8 cellular contexts compared by ENCODE assay signal in the genomic region with DNA sequence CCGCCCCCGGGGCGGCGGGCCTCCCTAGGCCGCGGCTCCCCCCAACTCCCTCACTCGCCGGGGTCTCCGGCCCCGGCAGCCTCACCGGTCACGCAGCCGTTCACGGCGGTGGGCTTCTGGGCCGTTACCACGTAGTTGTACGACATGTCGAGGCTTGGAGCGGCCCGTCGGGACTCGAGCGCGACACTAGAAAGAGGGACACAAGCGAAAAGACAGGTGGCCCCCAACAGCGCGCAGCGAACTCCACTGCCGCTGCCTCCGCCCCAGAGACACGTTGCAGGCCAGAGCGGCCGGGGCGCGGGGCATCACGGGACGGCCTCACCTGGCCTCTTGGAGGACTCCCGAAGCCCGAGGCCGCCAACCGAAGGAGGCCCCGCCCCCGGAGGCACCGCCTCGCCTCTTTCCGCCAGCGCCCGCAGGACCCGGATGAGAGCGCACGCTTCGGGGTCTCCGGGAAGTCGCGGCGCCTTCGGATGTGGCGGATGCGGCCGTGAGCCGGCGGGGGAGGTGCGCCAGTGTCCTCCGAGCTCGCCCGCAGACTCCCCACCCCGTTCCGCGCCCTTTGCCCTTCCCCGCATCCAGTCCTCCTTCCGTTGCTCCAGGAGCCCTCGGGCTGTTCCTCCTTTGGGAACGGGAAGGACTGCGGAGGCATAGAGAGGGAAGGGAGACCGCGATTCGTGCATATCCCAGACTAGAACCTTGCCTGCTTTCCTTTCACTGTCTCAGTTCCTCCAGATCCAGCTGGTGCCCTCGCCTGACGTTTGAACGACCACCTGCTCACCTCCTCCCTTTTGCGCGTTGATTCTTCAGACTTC. TPM values are rescaled to one million over a fixed set of nuclear protein-coding genes. Genes with fewer than 3 reads are reported as not detected.
DNase-seq lines count a peak whose midpoint lies in the region; ATAC-seq and TF ChIP-seq lines count a peak whose summit lies in the region.

A gene (minus strand): TSS at position 283 of the 815 bp plus-strand sequence. CDS start 137 bp downstream, at position 146.
A gene with protein sequence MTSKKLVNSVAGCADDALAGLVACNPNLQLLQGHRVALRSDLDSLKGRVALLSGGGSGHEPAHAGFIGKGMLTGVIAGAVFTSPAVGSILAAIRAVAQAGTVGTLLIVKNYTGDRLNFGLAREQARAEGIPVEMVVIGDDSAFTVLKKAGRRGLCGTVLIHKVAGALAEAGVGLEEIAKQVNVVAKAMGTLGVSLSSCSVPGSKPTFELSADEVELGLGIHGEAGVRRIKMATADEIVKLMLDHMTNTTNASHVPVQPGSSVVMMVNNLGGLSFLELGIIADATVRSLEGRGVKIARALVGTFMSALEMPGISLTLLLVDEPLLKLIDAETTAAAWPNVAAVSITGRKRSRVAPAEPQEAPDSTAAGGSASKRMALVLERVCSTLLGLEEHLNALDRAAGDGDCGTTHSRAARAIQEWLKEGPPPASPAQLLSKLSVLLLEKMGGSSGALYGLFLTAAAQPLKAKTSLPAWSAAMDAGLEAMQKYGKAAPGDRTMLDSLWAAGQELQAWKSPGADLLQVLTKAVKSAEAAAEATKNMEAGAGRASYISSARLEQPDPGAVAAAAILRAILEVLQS (plus strand): TSS at position 406 of the 815 bp plus-strand sequence. CDS start 1,501 bp downstream, outside the sequence.

- DNase-seq in NCI-H1105 (lab: John Stamatoyannopoulos, UW), result peak; percentile 94
- DNase-seq in SKM-1 (lab: John Stamatoyannopoulos, UW; ENCODE audit: unreplicated experiment), result peak; percentile 79
- DNase-seq in activated naive CD4-positive, alpha-beta T cell treated with anti-CD3 and anti-CD28 coated beads, Interleukin-2, amount 50 U/mL, for 72 hours (ENCODE audit: low spot score in 2 of 2), result peak; percentile 95 to 99
- DNase-seq in glomerular endothelial cell (ENCODE audit: extremely low read depth, low read depth, low spot score), result no peak
- peak; percentile 92 for DNase-seq in occipital lobe (lab: John Stamatoyannopoulos, UW)
- peak; percentile 95 to 96 for DNase-seq in suprapubic skin (ENCODE audit: low spot score in 2 of 2)

- no peaks in the 10 kb centered on the region for H3K9me3 ChIP-seq in suprapubic skin

- TF ChIP-seq EP300 in suprapubic skin (IDR thresholded peaks at IDR 0.05), result no peak

- TF ChIP-seq POLR2A in suprapubic skin (IDR thresholded peaks at IDR 0.05), result peak; percentile 35 to 78

- no peaks in the 10 kb centered on the region for H3K27me3 ChIP-seq in suprapubic skin

- TF ChIP-seq CTCF in suprapubic skin (IDR thresholded peaks at IDR 0.05), result no peak

- under 1% methylated on average over 38 of the region's 83 CpGs for WGBS in suprapubic skin

- H3K36me3 Mint-ChIP-seq in activated naive CD4-positive, alpha-beta T cell treated with anti-CD3 and anti-CD28 coated beads, Interleukin-2, amount 50 U/mL, for 72 hours, result peaks cover 29 to 47% of the 10 kb centered on the region in 2 donors

- H3K4me1 ChIP-seq in suprapubic skin, result peaks cover 69% of the 10 kb centered on the region

- peak within 1 kb of the TSS; percentile 96 for H3K27ac ChIP-seq in suprapubic skin

- peak within 1 kb of the TSS; percentile 93 for H3K4me3 ChIP-seq in GM08714 (ENCODE audit: low read length)
- H3K4me3 ChIP-seq in suprapubic skin, result peak within 1 kb of the TSS; percentile 98

- peak within 1 kb of the TSS; percentile 96 to 99 for H3K27ac Mint-ChIP-seq in activated naive CD4-positive, alpha-beta T cell treated with anti-CD3 and anti-CD28 coated beads, Interleukin-2, amount 50 U/mL, for 72 hours

- ATAC-seq in HG02623 (IDR thresholded peaks at IDR 0.05; ENCODE audit: unreplicated experiment), result peak; percentile 91
- ATAC-seq in activated naive CD4-positive, alpha-beta T cell treated with anti-CD3 and anti-CD28 coated beads, Interleukin-2, amount 50 U/mL, for 72 hours, result peak; percentile 93 to 95

- no peaks in the 10 kb centered on the region for H3K9me3 Mint-ChIP-seq in activated naive CD4-positive, alpha-beta T cell treated with anti-CD3 and anti-CD28 coated beads, Interleukin-2, amount 50 U/mL, for 72 hours

- H3K36me3 ChIP-seq in suprapubic skin, result peaks cover 18% of the 10 kb centered on the region

RNA-seq across cellular contexts. Expression of the first gene that starts in this region (rescaled TPM):
- total RNA-seq in activated naive CD4-positive, alpha-beta T cell treated with anti-CD3 and anti-CD28 coated beads, Interleukin-2, amount 50 U/mL, for 72 hours, result 100 to 1,000 TPM; 221 to 244 TPM
- 173 and 184 TPM in 2 replicates for total RNA-seq in glomerular endothelial cell
- total RNA-seq in occipital lobe, result 210 TPM
- 100 to 1,000 TPM; 151 to 219 (median 182) TPM for total RNA-seq in suprapubic skin

RNA-seq across cellular contexts. Expression of the second gene that starts in this region (rescaled TPM):
- 10 to 100 TPM; 29.3 to 83.8 TPM for total RNA-seq in activated naive CD4-positive, alpha-beta T cell treated with anti-CD3 and anti-CD28 coated beads, Interleukin-2, amount 50 U/mL, for 72 hours
- total RNA-seq in glomerular endothelial cell, result 23.1 and 29.3 TPM in 2 replicates
- 10.6 TPM for total RNA-seq in occipital lobe
- 10 to 100 TPM; 38.6 to 55.3 (median 47.8) TPM for total RNA-seq in suprapubic skin
